Comparison of ENCODE assay signal across 8 cellular contexts in the genomic region with DNA sequence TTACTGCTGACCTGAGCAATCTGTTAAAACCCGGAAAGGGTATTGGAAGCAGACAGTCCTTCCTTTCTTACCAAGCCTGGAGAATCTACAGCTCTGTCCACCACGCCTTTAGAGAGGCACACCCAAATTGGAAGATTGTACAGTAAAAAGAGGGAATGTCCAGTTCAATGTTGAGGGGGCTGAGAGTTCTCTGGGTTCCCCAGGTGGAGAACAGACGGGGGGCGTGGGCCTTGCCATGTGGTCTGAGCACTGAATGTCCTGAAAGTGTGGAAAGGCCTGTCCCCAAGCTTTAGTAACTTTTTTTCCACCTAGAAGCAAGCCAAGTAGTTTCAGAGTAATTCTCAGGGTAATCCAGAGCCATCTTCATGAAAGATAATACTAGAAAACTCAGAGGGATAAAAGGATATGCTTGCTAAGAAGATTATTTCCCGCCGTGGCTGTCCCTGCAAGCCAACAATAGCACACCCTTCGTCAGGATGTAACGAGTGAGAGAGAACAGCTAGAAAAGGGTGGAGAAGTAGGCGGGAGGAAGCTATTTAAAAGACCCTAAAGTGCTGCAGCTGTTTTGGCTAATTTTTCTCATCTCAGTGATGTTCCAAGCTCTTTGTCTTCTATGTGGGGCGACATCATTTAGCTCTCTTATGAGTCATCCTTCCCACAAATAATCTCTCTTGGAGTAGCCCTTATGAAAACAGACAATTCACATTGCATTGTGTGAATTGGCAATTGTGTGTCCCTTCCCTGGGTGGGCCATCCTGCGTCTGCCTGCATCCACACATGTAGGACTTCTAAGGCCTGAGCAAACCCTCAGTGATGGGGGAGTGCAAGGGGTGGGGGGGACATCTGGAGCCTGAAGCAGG.
DNase-seq lines count a peak whose midpoint lies in the region; ATAC-seq and TF ChIP-seq lines count a peak whose summit lies in the region.

No MANE protein-coding gene starts in this region.

- H3K36me3 ChIP-seq in HEK293 (ENCODE audit: control insufficient read depth in 2 of 2, insufficient read depth in 1 of 2, low read length in 2 of 2) = no peaks in the 10 kb centered on the region
- no peaks in the 10 kb centered on the region for H3K36me3 ChIP-seq in gastrocnemius medialis

- intact Hi-C loops in gastrocnemius medialis (cut with DNase I; ENCODE audit: low total_unique reads) = no loop called here

- DNase-seq in glomerular visceral epithelial cell (ENCODE audit: extremely low spot score) (peak; percentile 50), gastrocnemius medialis (no peak), coronary artery (ENCODE audit: low spot score) (no peak)
- no peak for DNase-seq in activated naive CD4-positive, alpha-beta T cell treated with anti-CD3 and anti-CD28 coated beads, Interleukin-2, amount 50 U/mL, for 16 hours
- DNase-seq in activated T-cell treated with anti-CD3 and anti-CD28 coated beads, Interleukin-2, amount 50 U/mL, for 48 hours = no peak

- no peak overlapping the region for H3K4me3 ChIP-seq in HEK293 (ENCODE audit: low read depth, low read length)
- no peak overlapping the region for H3K4me3 ChIP-seq in gastrocnemius medialis
- no peak overlapping the region for H3K4me3 ChIP-seq in coronary artery

- no peak for TF ChIP-seq POLR2A in gastrocnemius medialis (IDR thresholded peaks at IDR 0.05)

- POLR2A ChIA-PET in HEK293 (lab: Yijun Ruan, JAX) = no interaction called here

- no peak for TF ChIP-seq CTCF in HEK293 (tag by site-specific recombination; IDR thresholded peaks at IDR 0.05)
- no peak for TF ChIP-seq CTCF in gastrocnemius medialis (IDR thresholded peaks at IDR 0.05 in 4 of 5, conservative IDR thresholded peaks at IDR 0.05 in 1 of 5)
- TF ChIP-seq CTCF in coronary artery (IDR thresholded peaks at IDR 0.05) = no peak

- no peaks in the 10 kb centered on the region for H3K27me3 ChIP-seq in gastrocnemius medialis

- in situ Hi-C loops in gastrocnemius medialis (cut with MboI; ENCODE audit: low sequenced_read_pairs in 4 of 4) = no loop called here

- H3K27ac ChIP-seq in HEK293 (ENCODE audit: extremely low read depth, low read depth, low read length) (no peak overlapping the region; the same call in 1 of the 2 replicates), gastrocnemius medialis (peak overlapping the region in 3 of 4 donors; percentile 15 to 65 (median 43)), coronary artery (peak overlapping the region in 1 of 2 donors; percentile 68)

- CTCF ChIA-PET in HEK293 (lab: Yijun Ruan, JAX) = interaction anchor here (0.6 kb wide), 1 partner anchor 23 kb away, joined by 4 read pairs; no protein-coding TSS in a partner anchor

- H3K9me3 ChIP-seq in HEK293 (ENCODE audit: control insufficient read depth, insufficient read depth, low read depth, low read length) (no peaks in the 10 kb centered on the region), gastrocnemius medialis (no peaks in the 10 kb centered on the region)

- ATAC-seq in SK-N-SH treated with all-trans-retinoic acid at 6 μM for 48 hours (peak; percentile 79), gastrocnemius medialis (peak; percentile 47 to 59), GM21723 (IDR thresholded peaks at IDR 0.05; ENCODE audit: unreplicated experiment) (no peak)

- H3K4me1 ChIP-seq in HEK293 (ENCODE audit: control insufficient read depth, insufficient read depth, low read length) = peaks cover 10% of the 10 kb centered on the region; the same call in 1 of the 2 replicates
- H3K4me1 ChIP-seq in gastrocnemius medialis = peaks cover 7 to 11% of the 10 kb centered on the region in 2 donors

TF ChIP-seq in HEK293, 187 proteins besides CTCF, POLR2A, EP300 and RAD21 (continues in another document):
- TF ChIP-seq ZNF354C (tag by site-specific recombination; IDR thresholded peaks at IDR 0.05; ENCODE audit: borderline replicate concordance, low read depth) = no peak
- TF ChIP-seq, protein P1, sequence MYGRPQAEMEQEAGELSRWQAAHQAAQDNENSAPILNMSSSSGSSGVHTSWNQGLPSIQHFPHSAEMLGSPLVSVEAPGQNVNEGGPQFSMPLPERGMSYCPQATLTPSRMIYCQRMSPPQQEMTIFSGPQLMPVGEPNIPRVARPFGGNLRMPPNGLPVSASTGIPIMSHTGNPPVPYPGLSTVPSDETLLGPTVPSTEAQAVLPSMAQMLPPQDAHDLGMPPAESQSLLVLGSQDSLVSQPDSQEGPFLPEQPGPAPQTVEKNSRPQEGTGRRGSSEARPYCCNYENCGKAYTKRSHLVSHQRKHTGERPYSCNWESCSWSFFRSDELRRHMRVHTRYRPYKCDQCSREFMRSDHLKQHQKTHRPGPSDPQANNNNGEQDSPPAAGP (tag by site-specific recombination; IDR thresholded peaks at IDR 0.05) = peak; percentile 22; the same call in 1 of the 2 replicates
- TF ChIP-seq, protein P2, sequence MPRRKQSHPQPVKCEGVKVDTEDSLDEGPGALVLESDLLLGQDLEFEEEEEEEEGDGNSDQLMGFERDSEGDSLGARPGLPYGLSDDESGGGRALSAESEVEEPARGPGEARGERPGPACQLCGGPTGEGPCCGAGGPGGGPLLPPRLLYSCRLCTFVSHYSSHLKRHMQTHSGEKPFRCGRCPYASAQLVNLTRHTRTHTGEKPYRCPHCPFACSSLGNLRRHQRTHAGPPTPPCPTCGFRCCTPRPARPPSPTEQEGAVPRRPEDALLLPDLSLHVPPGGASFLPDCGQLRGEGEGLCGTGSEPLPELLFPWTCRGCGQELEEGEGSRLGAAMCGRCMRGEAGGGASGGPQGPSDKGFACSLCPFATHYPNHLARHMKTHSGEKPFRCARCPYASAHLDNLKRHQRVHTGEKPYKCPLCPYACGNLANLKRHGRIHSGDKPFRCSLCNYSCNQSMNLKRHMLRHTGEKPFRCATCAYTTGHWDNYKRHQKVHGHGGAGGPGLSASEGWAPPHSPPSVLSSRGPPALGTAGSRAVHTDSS (tag by site-specific recombination; IDR thresholded peaks at IDR 0.05) = no peak
- TF ChIP-seq, protein P3, sequence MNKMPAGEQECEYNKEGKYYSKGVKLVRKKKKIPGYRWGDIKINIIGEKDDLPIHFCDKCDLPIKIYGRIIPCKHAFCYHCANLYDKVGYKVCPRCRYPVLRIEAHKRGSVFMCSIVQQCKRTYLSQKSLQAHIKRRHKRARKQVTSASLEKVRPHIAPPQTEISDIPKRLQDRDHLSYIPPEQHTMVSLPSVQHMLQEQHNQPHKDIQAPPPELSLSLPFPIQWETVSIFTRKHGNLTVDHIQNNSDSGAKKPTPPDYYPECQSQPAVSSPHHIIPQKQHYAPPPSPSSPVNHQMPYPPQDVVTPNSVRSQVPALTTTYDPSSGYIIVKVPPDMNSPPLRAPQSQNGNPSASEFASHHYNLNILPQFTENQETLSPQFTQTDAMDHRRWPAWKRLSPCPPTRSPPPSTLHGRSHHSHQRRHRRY (tag by site-specific recombination; IDR thresholded peaks at IDR 0.05) = no peak
- peak; percentile 78 for TF ChIP-seq ZNF394 (tag by site-specific recombination; IDR thresholded peaks at IDR 0.05; ENCODE audit: borderline replicate concordance)
- peak; percentile 56 for TF ChIP-seq ZFHX2 (tag by site-specific recombination; conservative IDR thresholded peaks at IDR 0.05)
- no peak for TF ChIP-seq ZNF174 (tag by site-specific recombination; IDR thresholded peaks at IDR 0.05)
- no peak for TF ChIP-seq GLI4 (tag by site-specific recombination; IDR thresholded peaks at IDR 0.05)
- no peak for TF ChIP-seq HOXD13 (CRISPR knock-in tag; IDR thresholded peaks at IDR 0.05; ENCODE audit: borderline replicate concordance)

TF ChIP-seq in SK-N-SH treated with all-trans-retinoic acid at 6 μM for 48 hours, 23 proteins besides CTCF, POLR2A, EP300 and RAD21 (continues in another document):
- TF ChIP-seq ESRRG (CRISPR knock-in tag; IDR thresholded peaks at IDR 0.05) (no peak), GLIS3 (CRISPR knock-in tag; IDR thresholded peaks at IDR 0.05) (no peak), RARB (CRISPR knock-in tag; IDR thresholded peaks at IDR 0.05) (no peak), ARNTL (CRISPR knock-in tag; IDR thresholded peaks at IDR 0.05; ENCODE audit: borderline replicate concordance, low read depth) (no peak), TCF4 (CRISPR knock-in tag; IDR thresholded peaks at IDR 0.05; ENCODE audit: borderline replicate concordance) (no peak), PPARA (CRISPR knock-in tag; IDR thresholded peaks at IDR 0.05; ENCODE audit: borderline replicate concordance) (no peak)
- TF ChIP-seq, protein P4, sequence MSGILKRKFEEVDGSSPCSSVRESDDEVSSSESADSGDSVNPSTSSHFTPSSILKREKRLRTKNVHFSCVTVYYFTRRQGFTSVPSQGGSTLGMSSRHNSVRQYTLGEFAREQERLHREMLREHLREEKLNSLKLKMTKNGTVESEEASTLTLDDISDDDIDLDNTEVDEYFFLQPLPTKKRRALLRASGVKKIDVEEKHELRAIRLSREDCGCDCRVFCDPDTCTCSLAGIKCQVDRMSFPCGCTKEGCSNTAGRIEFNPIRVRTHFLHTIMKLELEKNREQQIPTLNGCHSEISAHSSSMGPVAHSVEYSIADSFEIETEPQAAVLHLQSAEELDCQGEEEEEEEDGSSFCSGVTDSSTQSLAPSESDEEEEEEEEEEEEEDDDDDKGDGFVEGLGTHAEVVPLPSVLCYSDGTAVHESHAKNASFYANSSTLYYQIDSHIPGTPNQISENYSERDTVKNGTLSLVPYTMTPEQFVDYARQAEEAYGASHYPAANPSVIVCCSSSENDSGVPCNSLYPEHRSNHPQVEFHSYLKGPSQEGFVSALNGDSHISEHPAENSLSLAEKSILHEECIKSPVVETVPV (CRISPR knock-in tag; IDR thresholded peaks at IDR 0.05) = no peak
- TF ChIP-seq, protein P5, sequence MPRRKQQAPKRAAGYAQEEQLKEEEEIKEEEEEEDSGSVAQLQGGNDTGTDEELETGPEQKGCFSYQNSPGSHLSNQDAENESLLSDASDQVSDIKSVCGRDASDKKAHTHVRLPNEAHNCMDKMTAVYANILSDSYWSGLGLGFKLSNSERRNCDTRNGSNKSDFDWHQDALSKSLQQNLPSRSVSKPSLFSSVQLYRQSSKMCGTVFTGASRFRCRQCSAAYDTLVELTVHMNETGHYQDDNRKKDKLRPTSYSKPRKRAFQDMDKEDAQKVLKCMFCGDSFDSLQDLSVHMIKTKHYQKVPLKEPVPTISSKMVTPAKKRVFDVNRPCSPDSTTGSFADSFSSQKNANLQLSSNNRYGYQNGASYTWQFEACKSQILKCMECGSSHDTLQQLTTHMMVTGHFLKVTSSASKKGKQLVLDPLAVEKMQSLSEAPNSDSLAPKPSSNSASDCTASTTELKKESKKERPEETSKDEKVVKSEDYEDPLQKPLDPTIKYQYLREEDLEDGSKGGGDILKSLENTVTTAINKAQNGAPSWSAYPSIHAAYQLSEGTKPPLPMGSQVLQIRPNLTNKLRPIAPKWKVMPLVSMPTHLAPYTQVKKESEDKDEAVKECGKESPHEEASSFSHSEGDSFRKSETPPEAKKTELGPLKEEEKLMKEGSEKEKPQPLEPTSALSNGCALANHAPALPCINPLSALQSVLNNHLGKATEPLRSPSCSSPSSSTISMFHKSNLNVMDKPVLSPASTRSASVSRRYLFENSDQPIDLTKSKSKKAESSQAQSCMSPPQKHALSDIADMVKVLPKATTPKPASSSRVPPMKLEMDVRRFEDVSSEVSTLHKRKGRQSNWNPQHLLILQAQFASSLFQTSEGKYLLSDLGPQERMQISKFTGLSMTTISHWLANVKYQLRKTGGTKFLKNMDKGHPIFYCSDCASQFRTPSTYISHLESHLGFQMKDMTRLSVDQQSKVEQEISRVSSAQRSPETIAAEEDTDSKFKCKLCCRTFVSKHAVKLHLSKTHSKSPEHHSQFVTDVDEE (CRISPR knock-in tag; IDR thresholded peaks at IDR 0.05) = no peak
